In genomic region chr11:76291576-76292526, GRCh38 we compare ENCODE assay signal across 13 cellular contexts.
DNase-seq lines count a peak whose midpoint lies in the region; ATAC-seq and TF ChIP-seq lines count a peak whose summit lies in the region.
"Had no signal": no experiment of that assay in that cellular context is flagged by ENCODE, and none has a peak within 500 bp of the region (broad histone marks: within the 10 kb centered on the region; RNA-seq: fewer than 3 reads in every experiment).

No MANE protein-coding gene starts in this region.

- H4K20me1 ChIP-seq in BLaER1 treated with 17β-estradiol and CSF1 and Interleukin-3, amounts not matched to agents 10 nM and 100 nM = no peaks in the 10 kb centered on the region

- ATAC-seq in GM18868 (IDR thresholded peaks at IDR 0.05; ENCODE audit: unreplicated experiment) = peak; percentile 50

- no peak overlapping the region for H3K9ac ChIP-seq in BLaER1 treated with 17β-estradiol and CSF1 and Interleukin-3, amounts not matched to agents 10 nM and 100 nM
- H3K9ac ChIP-seq: parathyroid adenoma had no signal

- CTCF ChIA-PET in GM10248 (lab: Yijun Ruan, JAX) = interaction anchor here (1.8 to 2.2 kb wide), 2 partner anchors 26 to 84 kb away, joined by 6 to 16 read pairs; no protein-coding TSS in a partner anchor

- H3K9me3 ChIP-seq in BLaER1 treated with 17β-estradiol and CSF1 and Interleukin-3, amounts not matched to agents 10 nM and 100 nM (replicated peaks in 1 of 11) = peaks cover 0 to 8% (median 0%) of the 10 kb centered on the region in 11 experiments; a peak in 2 of 22 replicates

- no peak for TF ChIP-seq CTCF in GM10248 (IDR thresholded peaks at IDR 0.05; ENCODE audit: control extremely low read depth, extremely low read depth, low read depth, missing control alignments)

- peak overlapping the region in 10 of 11 experiments; percentile 8 to 65 (median 47); a peak in 18 of 22 replicates for H3K4me2 ChIP-seq in BLaER1 treated with 17β-estradiol and CSF1 and Interleukin-3, amounts not matched to agents 10 nM and 100 nM

- no peaks in the 10 kb centered on the region for H3K36me3 ChIP-seq in BLaER1 treated with 17β-estradiol and CSF1 and Interleukin-3, amounts not matched to agents 10 nM and 100 nM
- H3K36me3 ChIP-seq: brain microvascular endothelial cell had no signal

- no peak overlapping the region for H3K27ac ChIP-seq in BLaER1 treated with 17β-estradiol and CSF1 and Interleukin-3, amounts not matched to agents 10 nM and 100 nM
- H3K27ac ChIP-seq: brain microvascular endothelial cell, parathyroid adenoma had no signal

- POLR2A ChIA-PET in GM10248 (lab: Yijun Ruan, JAX) = no interaction called here

- H3K4me3 ChIP-seq in BLaER1 treated with 17β-estradiol and CSF1 and Interleukin-3, amounts not matched to agents 10 nM and 100 nM = no peak overlapping the region

- no peaks in the 10 kb centered on the region for H3K27me3 ChIP-seq in BLaER1 treated with 17β-estradiol and CSF1 and Interleukin-3, amounts not matched to agents 10 nM and 100 nM

- H3K4me1 ChIP-seq in BLaER1 treated with 17β-estradiol and CSF1 and Interleukin-3, amounts not matched to agents 10 nM and 100 nM = peaks cover 17 to 57% (median 42%) of the 10 kb centered on the region in 10 experiments
- H3K4me1 ChIP-seq: parathyroid adenoma had no signal

- peak; percentile 98 for DNase-seq in NCI-H69 (lab: John Stamatoyannopoulos, UW)
- DNase-seq in islet precursor cell = peak; percentile 47
- no peak for DNase-seq in NCI-H226
- no peak for DNase-seq in GM10248 (ENCODE audit: extremely low spot score)
- no peak for DNase-seq in activated CD4-positive, CD25-positive, alpha-beta regulatory T cell (lab: John Stamatoyannopoulos, UW)
- DNase-seq in mucosa of gallbladder (ENCODE audit: low spot score) = no peak
- DNase-seq: activated CD4-positive, alpha-beta T cell treated with anti-CD3 and anti-CD28 coated beads for 48 hours; AML-193; brain microvascular endothelial cell; head of caudate nucleus had no signal

Comparison
In these comparisons a context has a peak if more than half of its experiments do, and no peak if none do; other contexts are left out.
1. DNase-seq: peak in NCI-H69 (single experiment) and islet precursor cell (single experiment); none in NCI-H226 (single experiment), GM10248 (single experiment), activated CD4-positive, CD25-positive, alpha-beta regulatory T cell (0 of 4) and mucosa of gallbladder (single experiment).